31 cellular contexts compared by ENCODE assay signal in the genomic region with DNA sequence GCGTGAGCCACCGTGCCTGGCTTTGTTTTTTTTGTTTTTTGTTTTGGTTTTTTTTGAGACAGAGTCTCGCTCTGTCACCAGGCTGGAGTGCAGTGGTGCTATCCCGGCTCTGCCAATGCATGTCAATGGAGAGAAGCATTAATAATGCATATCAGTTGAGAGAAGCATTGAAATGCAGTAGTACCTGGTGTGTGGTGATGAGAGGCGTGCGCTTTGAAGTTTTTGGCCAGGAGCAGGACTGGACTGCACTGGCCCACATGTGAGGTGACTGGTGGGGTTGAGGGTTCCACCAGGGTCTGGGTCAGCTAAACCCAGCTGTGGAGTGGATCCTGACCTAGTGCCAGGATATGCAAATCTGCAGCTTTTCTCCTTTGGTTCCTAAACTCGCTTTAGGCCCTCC. TPM values are rescaled to one million over a fixed set of nuclear protein-coding genes. Genes with fewer than 3 reads are reported as not detected.
DNase-seq lines count a peak whose midpoint lies in the region; ATAC-seq, FAIRE-seq and TF ChIP-seq lines count a peak whose summit lies in the region.
"Had no signal": no experiment of that assay in that cellular context is flagged by ENCODE, and none has a peak within 500 bp of the region (broad histone marks: within the 10 kb centered on the region; RNA-seq: fewer than 3 reads in every experiment).

No MANE protein-coding gene starts in this region.

- no peak for FAIRE-seq in H1 (lab: Jason Lieb, UNC)
- FAIRE-seq: A204.1, endothelial cell of umbilical vein, GM12892 had no signal

- peaks cover 31% of the 10 kb centered on the region for H3K4me1 Mint-ChIP-seq in neural crest cell

- whole genome bisulfite sequencing in heart right ventricle, 2 donors, result 76 to 81% methylated on average over 7 of the region's 7 CpGs
- 35% methylated on average over 7 of the region's 7 CpGs; no CpG with 5 or more reads in 1 of the 2 experiments for WGBS in H1 (ENCODE audit: extremely low coverage in 1 of 2, insufficient coverage in 1 of 2, insufficient read length in 1 of 2, insufficient replicate concordance in 2 of 2, low coverage in 1 of 2, low lambda C conversion rate in 2 of 2, missing lambda C conversion rate in 1 of 2), 2 experiments
- WGBS in upper lobe of left lung, 2 donors, result 82 to 85% methylated on average over 7 of the region's 7 CpGs

- no peak overlapping the region for H4K5ac ChIP-seq in H1 (ENCODE audit: insufficient read length, low read depth, low read length)

- peak overlapping the region; percentile 23 for H2BK120ac ChIP-seq in H1 (replicated peaks; ENCODE audit: low read depth, low read length)

- BruUV-seq in OCI-LY7 (replicated peaks; lab: Mats Ljungman, UMichigan), result no TSS peak

- H3K4me1 ChIP-seq in heart right ventricle (peaks cover 40 to 99% (median 79%) of the 10 kb centered on the region in 9 donors), H1 (replicated peaks in 1 of 4; ENCODE audit: control insufficient read depth in 3 of 4, insufficient read depth in 4 of 4, low read length in 3 of 4) (peaks cover 10 to 19% (median 12%) of the 10 kb centered on the region in 4 experiments), upper lobe of left lung (peaks cover 39 to 53% (median 41%) of the 10 kb centered on the region in 4 donors), OCI-LY7 (ENCODE audit: insufficient read depth, low read length, poor library complexity, severe bottlenecking) (peaks cover 12% of the 10 kb centered on the region)

- H3K79me1 ChIP-seq in H1 (ENCODE audit: low read depth, low read length), result peaks cover 17% of the 10 kb centered on the region

- no peak overlapping the region for H3K9ac ChIP-seq in H1 (replicated peaks in 1 of 4; ENCODE audit: extremely low read depth in 1 of 4, low read depth in 3 of 4, low read length in 3 of 4)

- H3K4me2 ChIP-seq in H1 (ENCODE audit: insufficient read depth in 1 of 2, low read depth in 2 of 2, low read length in 2 of 2) (peak overlapping the region; percentile 40 to 64), OCI-LY7 (ENCODE audit: low read length) (no peak overlapping the region)

- TF ChIP-seq EP300 in H1 (IDR thresholded peaks at IDR 0.05; ENCODE audit: borderline replicate concordance in 1 of 2, low read depth in 2 of 2, low read length in 2 of 2) (no peak), upper lobe of left lung (IDR thresholded peaks at IDR 0.05) (no peak)

- H4K91ac ChIP-seq in H1 (replicated peaks; ENCODE audit: insufficient read length, low read length), result no peak overlapping the region

- no peak overlapping the region for H3K27ac Mint-ChIP-seq in neural crest cell (ENCODE audit: unreplicated experiment)
- H3K27ac Mint-ChIP-seq: activated naive CD8-positive, alpha-beta T cell treated with anti-CD3 and anti-CD28 coated beads, Interleukin-2, amount 10 ng/mL, durations not matched to agents 7 days and 5 days; memory B cell had no signal

- peak overlapping the region; percentile 95; the same call in 1 of the 2 replicates for H2BK15ac ChIP-seq in H1 (ENCODE audit: low read length)

- H3K4me3 Mint-ChIP-seq in neural crest cell, result peak overlapping the region; percentile 21
- H3K4me3 Mint-ChIP-seq: activated naive CD8-positive, alpha-beta T cell treated with anti-CD3 and anti-CD28 coated beads, Interleukin-2, amount 10 ng/mL, durations not matched to agents 7 days and 5 days; CD8-positive, alpha-beta T cell; memory B cell had no signal

- no peaks in the 10 kb centered on the region for H3K9me3 Mint-ChIP-seq in neural crest cell
- H3K9me3 Mint-ChIP-seq: activated naive CD8-positive, alpha-beta T cell treated with anti-CD3 and anti-CD28 coated beads, Interleukin-2, amount 10 ng/mL, durations not matched to agents 7 days and 5 days; CD8-positive, alpha-beta T cell; memory B cell had no signal

- no peak for ATAC-seq in heart right ventricle
- ATAC-seq in Right ventricle myocardium inferior, result no peak
- ATAC-seq in upper lobe of left lung (ENCODE audit: low FRiP score in 2 of 2), result no peak
- no peak for ATAC-seq in HG02623 (IDR thresholded peaks at IDR 0.05; ENCODE audit: unreplicated experiment)
- ATAC-seq in GM18517 (IDR thresholded peaks at IDR 0.05; ENCODE audit: unreplicated experiment), result no peak
- ATAC-seq: CD8-positive, alpha-beta T cell; stimulated activated naive CD8-positive, alpha-beta T cell treated with anti-CD3 and anti-CD28 coated beads, Interleukin-15, Interleukin-2, amounts not matched to agents 100 U/mL and 50 U/mL, for 24 hours had no signal

- H3K4me3 ChIP-seq in heart right ventricle (peak overlapping the region in 1 of 10 donors; percentile 0), H1 (ENCODE audit: extremely low read depth in 1 of 4, insufficient read depth in 2 of 4, low read depth in 3 of 4, low read length in 4 of 4) (peak overlapping the region in 2 of 4 experiments; percentile 1 to 43; a peak in 3 of 8 replicates), upper lobe of left lung (no peak overlapping the region), OCI-LY7 (ENCODE audit: low read depth, low read length, poor library complexity, severe bottlenecking) (no peak overlapping the region)
- H3K4me3 ChIP-seq: sigmoid colon had no signal

- H2AFZ ChIP-seq in H1 (ENCODE audit: low read length), result no peak overlapping the region
- no peak overlapping the region for H2AFZ ChIP-seq in OCI-LY7 (ENCODE audit: low read length)

- POLR2A ChIA-PET in H1 (lab: Charles Lee; ENCODE audit: partially characterized antibody), result interaction anchor here (0.7 to 1.8 kb wide), 5 partner anchors 27 to 88 kb away, joined by 3 to 6 read pairs (median 3); no protein-coding TSS in a partner anchor
- POLR2A ChIA-PET in OCI-LY7 (lab: Charles Lee), result no interaction called here

- no peak overlapping the region for H3K56ac ChIP-seq in H1 (replicated peaks; ENCODE audit: insufficient read length, low read depth, low read length)

- H4K8ac ChIP-seq in H1 (ENCODE audit: extremely low read depth, insufficient read depth, low read length), result no peak overlapping the region

- no peaks in the 10 kb centered on the region for H3K27me3 ChIP-seq in heart right ventricle
- H3K27me3 ChIP-seq in H1 (replicated peaks in 1 of 4; ENCODE audit: control insufficient read depth in 3 of 4, extremely low read depth in 1 of 4, insufficient read depth in 3 of 4, low read length in 3 of 4), result no peaks in the 10 kb centered on the region
- H3K27me3 ChIP-seq in upper lobe of left lung, result no peaks in the 10 kb centered on the region
- H3K27me3 ChIP-seq: sigmoid colon had no signal

- H3K79me2 ChIP-seq in H1 (ENCODE audit: control insufficient read depth in 1 of 2, insufficient read depth in 2 of 2, low read length in 2 of 2) (peaks cover 0 to 27% of the 10 kb centered on the region in 2 experiments; a peak in 3 of 4 replicates), OCI-LY7 (ENCODE audit: insufficient read depth, low read depth, low read length) (peaks cover 23% of the 10 kb centered on the region)

- no peaks in the 10 kb centered on the region for H3K27me3 Mint-ChIP-seq in neural crest cell (ENCODE audit: low read depth)
- H3K27me3 Mint-ChIP-seq: activated naive CD8-positive, alpha-beta T cell treated with anti-CD3 and anti-CD28 coated beads, Interleukin-2, amount 10 ng/mL, durations not matched to agents 7 days and 5 days; memory B cell had no signal

- 0 out of 2 replicates have a peak overlapping the region, but pooled peaks have one; percentile 86 for H2BK20ac ChIP-seq in H1 (ENCODE audit: low read length)

- H3K36me3 ChIP-seq in heart right ventricle, result peaks cover 0 to 15% (median 0%) of the 10 kb centered on the region in 9 donors
- H3K36me3 ChIP-seq in H1 (ENCODE audit: control insufficient read depth in 2 of 4, insufficient read depth in 4 of 4, low read length in 3 of 4), result no peaks in the 10 kb centered on the region
- H3K36me3 ChIP-seq in upper lobe of left lung, result peaks cover 0 to 10% (median 0%) of the 10 kb centered on the region in 4 donors
- H3K36me3 ChIP-seq in OCI-LY7 (ENCODE audit: insufficient read depth, low read length), result peaks cover 35% of the 10 kb centered on the region; the same call in 1 of the 2 replicates
- H3K36me3 ChIP-seq: sigmoid colon had no signal

- CTCF ChIA-PET in H1 (lab: Charles Lee; ENCODE audit: partially characterized antibody) (interaction anchor here (1.0 kb wide), 1 partner anchor 60 kb away, joined by 5 read pairs; a partner anchor contains a TSS), OCI-LY7 (lab: Charles Lee; ENCODE audit: unreplicated experiment) (no interaction called here)

- H3K23ac ChIP-seq in H1 (ENCODE audit: insufficient read length), result no peak overlapping the region

- peak overlapping the region; percentile 87 for H2BK5ac ChIP-seq in H1 (ENCODE audit: low read depth, low read length)

- no peak overlapping the region for H2BK12ac ChIP-seq in H1 (ENCODE audit: low read depth, low read length)

- H4K20me1 ChIP-seq in H1 (replicated peaks in 1 of 2; ENCODE audit: control insufficient read depth in 1 of 2, insufficient read depth in 2 of 2, low read length in 2 of 2), result peaks cover 0 to 3% of the 10 kb centered on the region in 2 experiments
- no peaks in the 10 kb centered on the region for H4K20me1 ChIP-seq in OCI-LY7 (ENCODE audit: insufficient read depth, low read length)

- H3K9me3 ChIP-seq in heart right ventricle (no peaks in the 10 kb centered on the region), H1 (ENCODE audit: insufficient read depth in 2 of 2, low read depth in 1 of 2, low read length in 1 of 2) (no peaks in the 10 kb centered on the region), upper lobe of left lung (no peaks in the 10 kb centered on the region), OCI-LY7 (ENCODE audit: low read length) (no peaks in the 10 kb centered on the region)
- H3K9me3 ChIP-seq: sigmoid colon had no signal

- peak overlapping the region in 9 of 10 donors; percentile 72 to 100 (median 85) for H3K27ac ChIP-seq in heart right ventricle
- H3K27ac ChIP-seq in H1 (ENCODE audit: low read depth, low read length), result 0 out of 2 replicates have a peak overlapping the region, but pooled peaks have one; percentile 17
- H3K27ac ChIP-seq in upper lobe of left lung, result peak overlapping the region; percentile 39 to 68 (median 64)
- H3K27ac ChIP-seq in OCI-LY7 (ENCODE audit: low read depth, low read length, poor library complexity, severe bottlenecking), result no peak overlapping the region

- DNase-seq in heart right ventricle (no peak), Right ventricle myocardium inferior (ENCODE audit: missing footprints) (no peak), H1 (ENCODE audit: low read depth in 1 of 2, low spot score in 2 of 2) (no peak), neural crest cell (ENCODE audit: low read depth, low spot score) (no peak), upper lobe of left lung (no peak), OCI-LY7 (ENCODE audit: low spot score) (no peak)
- DNase-seq: activated CD4-positive, alpha-beta T cell treated with anti-CD3 and anti-CD28 coated beads for 48 hours; activated gamma-delta T cell; activated naive CD8-positive, alpha-beta T cell treated with anti-CD3 and anti-CD28 coated beads, Interleukin-2, amount 10 ng/mL, durations not matched to agents 7 days and 5 days; activated T-cell treated with anti-CD3 and anti-CD28 coated beads, Interleukin-2, amount 50 U/mL, for 1 hour; CD8-positive, alpha-beta T cell; cerebellar nuclear complex; GOT3; KG1; NCI-H146; OCI-M1; sigmoid colon; stimulated activated CD4-positive, alpha-beta T cell treated with anti-CD3 and anti-CD28 coated beads, Interleukin-15, amount 100 ng/mL, for 24 hours; stimulated activated naive CD8-positive, alpha-beta T cell treated with anti-CD3 and anti-CD28 coated beads, Interleukin-15, Interleukin-2, amounts not matched to agents 100 U/mL and 50 U/mL, for 24 hours had no signal

- no peak overlapping the region for H3K4ac ChIP-seq in H1 (replicated peaks; ENCODE audit: insufficient read length, low read depth, low read length)

- TF ChIP-seq RAD21 in H1 (IDR thresholded peaks at IDR 0.05 in 1 of 2, conservative IDR thresholded peaks at IDR 0.05 in 1 of 2; ENCODE audit: low read depth in 2 of 2, low read length in 2 of 2), result no peak

- H3K9me2 ChIP-seq in OCI-LY7 (ENCODE audit: insufficient read depth, low read length), result no peaks in the 10 kb centered on the region

- no peak for TF ChIP-seq CTCF in heart right ventricle (IDR thresholded peaks at IDR 0.05)
- TF ChIP-seq CTCF in H1 (IDR thresholded peaks at IDR 0.05; ENCODE audit: control extremely low read depth in 1 of 3, insufficient read depth in 1 of 3, low read depth in 1 of 3, low read length in 3 of 3), result no peak
- TF ChIP-seq CTCF in neural crest cell (conservative IDR thresholded peaks at IDR 0.05), result no peak
- TF ChIP-seq CTCF in upper lobe of left lung (IDR thresholded peaks at IDR 0.05), result no peak
- TF ChIP-seq CTCF in OCI-LY7 (conservative IDR thresholded peaks at IDR 0.05; ENCODE audit: low read length), result no peak

- intact Hi-C loops in heart right ventricle (cut with DNase I) (no loop called here), Right ventricle myocardium inferior (cut with DNase I) (no loop called here), OCI-LY7 (cut with micrococcal nuclease; ENCODE audit: unreplicated experiment) (no loop called here)

- H3K18ac ChIP-seq in H1 (ENCODE audit: extremely low read depth, low read length), result peak overlapping the region; percentile 25

- TF ChIP-seq POLR2A in H1 (IDR thresholded peaks at IDR 0.05; ENCODE audit: control extremely low read depth in 1 of 2, low read depth in 2 of 2, low read length in 2 of 2) (no peak), upper lobe of left lung (IDR thresholded peaks at IDR 0.05) (no peak)

- peaks cover 6% of the 10 kb centered on the region for H3K23me2 ChIP-seq in H1 (ENCODE audit: low read depth, low read length)

- no peak overlapping the region for H3K14ac ChIP-seq in H1 (ENCODE audit: insufficient read length)

- H2AK5ac ChIP-seq in H1 (ENCODE audit: low read depth, low read length), result peak overlapping the region; percentile 24; the same call in 1 of the 2 replicates

- H3K36me3 Mint-ChIP-seq in neural crest cell (ENCODE audit: low read depth), result peaks cover 9% of the 10 kb centered on the region

RNA-seq across cellular contexts. Expression of a gene that starts 5.4 kb away (rescaled TPM):
- total RNA-seq in heart right ventricle, result 10 to 100 TPM; 13.0 to 18.3 (median 15.9) TPM
- 1 to 10 TPM; 4.3 to 8.0 TPM for polyA plus RNA-seq in heart right ventricle
- 11.7 TPM for total RNA-seq in Right ventricle myocardium inferior
- 11.0 and 13.8 TPM in 2 replicates for total RNA-seq in H1 (2021; fragmentation: NEBNext Ultra II Directional; extraction: Animal tissue kit (Norgen Biotek cat#: 25700))
- 5.6 and 9.5 TPM in 2 replicates for polyA plus RNA-seq in H1 (2011; rRNA removed)
- 3.8 TPM for polyA plus RNA-seq in H1 (2011; cell fraction: cytosol; rRNA removed)
- polyA plus RNA-seq in H1 (2011; cell fraction: nucleus; rRNA removed), result 9.7 TPM
- 12.1 to 18.6 TPM (median 18.1 TPM) in 4 replicates for polyA plus RNA-seq in H1 (2012, experiment 1 of 2)
- 14.7 TPM for polyA plus RNA-seq in H1 (2012, experiment 2 of 2)
- polyA plus RNA-seq in H1 (2013, experiment 1 of 2), result 18.4 TPM
- 15.6 TPM for polyA plus RNA-seq in H1 (2013, experiment 2 of 2)
- 2.4 and 5.9 TPM in 2 replicates for polyA minus RNA-seq in H1 (2011; rRNA and poly(A)+ RNA removed)
- polyA minus RNA-seq in H1 (2011; cell fraction: cytosol; rRNA and poly(A)+ RNA removed), result 3.9 TPM
- polyA minus RNA-seq in H1 (2011; cell fraction: nucleus; rRNA and poly(A)+ RNA removed), result 5.2 TPM
- 22.4 and 23.2 TPM in 2 replicates for total RNA-seq in neural crest cell
- 10 to 100 TPM in 3 of 6 donors, 1 to 10 TPM in 3; 7.6 to 19.4 (median 13.1) TPM for total RNA-seq in upper lobe of left lung
- total RNA-seq in OCI-LY7 (2014; rRNA removed; shearing (Covaris generic)), result 2.3 and 5.8 TPM in 2 replicates
- 22.1 and 24.1 TPM in 2 replicates for total RNA-seq in OCI-LY7 (2022)

RNA-seq across cellular contexts. Expression of a gene that starts 39.9 kb away (rescaled TPM):
- total RNA-seq in heart right ventricle, result 10 to 100 TPM; 22.8 to 37.0 (median 31.5) TPM
- polyA plus RNA-seq in heart right ventricle, result 10 to 100 TPM in 1 of 2 donors, 1 to 10 TPM in 1; 9.5 to 10.9 TPM
- 27.8 TPM for total RNA-seq in Right ventricle myocardium inferior
- total RNA-seq in H1 (2021; fragmentation: NEBNext Ultra II Directional; extraction: Animal tissue kit (Norgen Biotek cat#: 25700)), result 7.0 and 8.8 TPM in 2 replicates
- 7.5 and 8.1 TPM in 2 replicates for polyA plus RNA-seq in H1 (2011; rRNA removed)
- 7.3 TPM for polyA plus RNA-seq in H1 (2011; cell fraction: cytosol; rRNA removed)
- polyA plus RNA-seq in H1 (2011; cell fraction: nucleus; rRNA removed), result 4.6 TPM
- polyA plus RNA-seq in H1 (2012, experiment 1 of 2), result 3.2 to 5.9 TPM (median 5.0 TPM) in 4 replicates
- 4.7 TPM for polyA plus RNA-seq in H1 (2012, experiment 2 of 2)
- 5.1 TPM for polyA plus RNA-seq in H1 (2013, experiment 1 of 2)
- 5.1 TPM for polyA plus RNA-seq in H1 (2013, experiment 2 of 2)
- 10.6 and 10.7 TPM in 2 replicates for polyA minus RNA-seq in H1 (2011; rRNA and poly(A)+ RNA removed)
- 6.8 TPM for polyA minus RNA-seq in H1 (2011; cell fraction: cytosol; rRNA and poly(A)+ RNA removed)
- polyA minus RNA-seq in H1 (2011; cell fraction: nucleus; rRNA and poly(A)+ RNA removed), result 5.2 TPM
- total RNA-seq in neural crest cell, result 7.1 and 7.5 TPM in 2 replicates
- total RNA-seq in upper lobe of left lung, result 10 to 100 TPM; 16.2 to 40.2 (median 28.7) TPM
- 14.0 and 14.7 TPM in 2 replicates for total RNA-seq in OCI-LY7 (2014; rRNA removed; shearing (Covaris generic))
- total RNA-seq in OCI-LY7 (2022), result 30.4 and 33.8 TPM in 2 replicates

RNA-seq across cellular contexts. Expression of a gene that starts 50.5 kb away (rescaled TPM):
- under 1 TPM; 0.05 to 0.51 (median 0.20) TPM for total RNA-seq in heart right ventricle
- polyA plus RNA-seq in heart right ventricle, result 1 to 10 TPM in 1 of 2 donors, under 1 TPM in 1; 0.22 to 1.9 TPM
- 0.19 TPM for total RNA-seq in Right ventricle myocardium inferior
- total RNA-seq in H1 (2021; fragmentation: NEBNext Ultra II Directional; extraction: Animal tissue kit (Norgen Biotek cat#: 25700)), result 1.5 and 1.6 TPM in 2 replicates
- polyA plus RNA-seq in H1 (2011; rRNA removed), result 1.2 and 1.5 TPM in 2 replicates
- polyA plus RNA-seq in H1 (2011; cell fraction: cytosol; rRNA removed), result 1.3 TPM
- polyA plus RNA-seq in H1 (2011; cell fraction: nucleus; rRNA removed), result 1.8 TPM
- polyA plus RNA-seq in H1 (2012, experiment 1 of 2), result 1.0 to 2.1 TPM (median 1.8 TPM) in 4 replicates
- polyA plus RNA-seq in H1 (2012, experiment 2 of 2), result 1.7 TPM
- 0.73 TPM for polyA plus RNA-seq in H1 (2013, experiment 1 of 2)
- 0.63 TPM for polyA plus RNA-seq in H1 (2013, experiment 2 of 2)
- polyA minus RNA-seq in H1 (2011; rRNA and poly(A)+ RNA removed), result 0.78 and 0.82 TPM in 2 replicates
- 1.8 TPM for polyA minus RNA-seq in H1 (2011; cell fraction: cytosol; rRNA and poly(A)+ RNA removed)
- 2.8 TPM for polyA minus RNA-seq in H1 (2011; cell fraction: nucleus; rRNA and poly(A)+ RNA removed)
- 0.16 and 0.25 TPM in 2 replicates for total RNA-seq in neural crest cell
- 1 to 10 TPM in 5 of 6 donors, under 1 TPM in 1; 0.76 to 6.4 (median 2.4) TPM for total RNA-seq in upper lobe of left lung
- 0.08 and 0.22 TPM in 2 replicates for total RNA-seq in OCI-LY7 (2014; rRNA removed; shearing (Covaris generic))
- total RNA-seq in OCI-LY7 (2022), result 0.08 and 0.24 TPM in 2 replicates
- total RNA-seq: T-helper 2 cell treated with Interferon-gamma antibody and Interleukin-4, amounts not matched to agents 100 ng/mL and 5 ng/mL, for 36 hours had no signal

RNA-seq across cellular contexts. Expression of a gene that starts 56.3 kb away (rescaled TPM):
- total RNA-seq in heart right ventricle (not detected), Right ventricle myocardium inferior (not detected), neural crest cell (not detected in 2 replicates), upper lobe of left lung (100 to 1,000 TPM in 1 of 6 donors, 10 to 100 TPM in 5; 34.2 to 105 (median 75.2) TPM), OCI-LY7 (2022) (not detected in 2 replicates)
- polyA plus RNA-seq in heart right ventricle (not detected), H1 (2011; rRNA removed) (1.1 TPM in 2 replicates)
- total RNA-seq in H1 (2021; fragmentation: NEBNext Ultra II Directional; extraction: Animal tissue kit (Norgen Biotek cat#: 25700)), result 0.26 and 0.34 TPM in 2 replicates
- polyA plus RNA-seq in H1 (2011; cell fraction: cytosol; rRNA removed), result 1.1 TPM
- polyA plus RNA-seq in H1 (2011; cell fraction: nucleus; rRNA removed), result 0.87 TPM
- polyA plus RNA-seq in H1 (2012, experiment 1 of 2), result 0.54 to 0.76 TPM (median 0.64 TPM) in 4 replicates
- polyA plus RNA-seq in H1 (2012, experiment 2 of 2), result 0.70 TPM
- polyA plus RNA-seq in H1 (2013, experiment 1 of 2), result 0.20 TPM
- 0.20 TPM for polyA plus RNA-seq in H1 (2013, experiment 2 of 2)
- polyA minus RNA-seq in H1 (2011; rRNA and poly(A)+ RNA removed), result 0.51 and 0.98 TPM in 2 replicates
- 0.95 TPM for polyA minus RNA-seq in H1 (2011; cell fraction: cytosol; rRNA and poly(A)+ RNA removed)
- 0.40 TPM for polyA minus RNA-seq in H1 (2011; cell fraction: nucleus; rRNA and poly(A)+ RNA removed)
- total RNA-seq in OCI-LY7 (2014; rRNA removed; shearing (Covaris generic)), result not detected in 2 replicates
- total RNA-seq: activated CD8-positive, alpha-beta memory T cell treated with anti-CD3 and anti-CD28 coated beads for 36 hours; activated naive CD8-positive, alpha-beta T cell treated with anti-CD3 and anti-CD28 coated beads, Interleukin-2, amount 10 ng/mL, durations not matched to agents 7 days and 5 days; CD8-positive, alpha-beta T cell; dermis microvascular lymphatic vessel endothelial cell; endothelial cell of umbilical vein; glomerular endothelial cell; NCI-H460; posterior vena cava; T-helper 2 cell treated with Interferon-gamma antibody and Interleukin-4, amounts not matched to agents 100 ng/mL and 5 ng/mL, for 36 hours had no signal
- polyA plus RNA-seq: endothelial cell of umbilical vein had no signal
